Comparison of ENCODE assay signal across 8 cellular contexts in genomic region chr1:212749924-212750535, GRCh38. TPM values are rescaled to one million over a fixed set of nuclear protein-coding genes. Genes with fewer than 3 reads are reported as not detected.
DNase-seq lines count a peak whose midpoint lies in the region; ATAC-seq and TF ChIP-seq lines count a peak whose summit lies in the region.

No MANE protein-coding gene starts in this region.

- no peak overlapping the region for H3K4me3 ChIP-seq in brain microvascular endothelial cell (ENCODE audit: low read depth, low read length)
- no peak overlapping the region for H3K4me3 ChIP-seq in kidney epithelial cell (ENCODE audit: low read depth, low read length)
- no peak overlapping the region for H3K4me3 ChIP-seq in tibial nerve

- H3K36me3 Mint-ChIP-seq in HFFc6 (ENCODE audit: low read depth): no peaks in the 10 kb centered on the region

- H3K27ac Mint-ChIP-seq in HFFc6: peak overlapping the region; percentile 69

- DNase-seq in DMS153 (lab: John Stamatoyannopoulos, UW) (peak; percentile 66), HFFc6 (peak; percentile 48), NCI-H748 treated with DMSO at 0.1 percent for 48 hours (lab: John Stamatoyannopoulos, UW) (peak; percentile 34), brain microvascular endothelial cell (peak; percentile 21), kidney epithelial cell (ENCODE audit: low read depth) (peak; percentile 31), tibial nerve (ENCODE audit: low spot score in 2 of 2) (no peak)
- no peak for DNase-seq in stimulated activated CD4-positive, alpha-beta T cell treated with anti-CD3 and anti-CD28 coated beads, Interleukin-1b, Interleukin-23, amount 100 ng/mL, for 48 hours

- no peaks in the 10 kb centered on the region for H3K9me3 ChIP-seq in tibial nerve

- TF ChIP-seq POLR2A in tibial nerve (IDR thresholded peaks at IDR 0.05): no peak

- no peaks in the 10 kb centered on the region for H3K27me3 Mint-ChIP-seq in HFFc6 (ENCODE audit: insufficient read depth)

- no peak for ATAC-seq in GM18519 (IDR thresholded peaks at IDR 0.05; ENCODE audit: low FRiP score, unreplicated experiment)

- H3K27me3 ChIP-seq in brain microvascular endothelial cell (replicated peaks) (no peaks in the 10 kb centered on the region), kidney epithelial cell (ENCODE audit: control insufficient read depth, insufficient read depth, low read length) (no peaks in the 10 kb centered on the region), tibial nerve (no peaks in the 10 kb centered on the region)

- H3K27ac ChIP-seq in brain microvascular endothelial cell (peak overlapping the region; percentile 11), tibial nerve (no peak overlapping the region)

- TF ChIP-seq EP300 in tibial nerve (IDR thresholded peaks at IDR 0.05): no peak

- peak; percentile 95 for TF ChIP-seq CTCF in HFFc6 (IDR thresholded peaks at IDR 0.05)
- peak; percentile 77 for TF ChIP-seq CTCF in brain microvascular endothelial cell (IDR thresholded peaks at IDR 0.05; ENCODE audit: low read depth, low read length, missing control alignments)
- peak; percentile 81 for TF ChIP-seq CTCF in kidney epithelial cell (IDR thresholded peaks at IDR 0.05; ENCODE audit: insufficient read depth, low read length, poor library complexity, severe bottlenecking)
- TF ChIP-seq CTCF in tibial nerve (IDR thresholded peaks at IDR 0.05): peak; percentile 39 to 77 (median 49)

- H3K9me3 Mint-ChIP-seq in HFFc6: no peaks in the 10 kb centered on the region

- H3K4me3 Mint-ChIP-seq in HFFc6: no peak overlapping the region

- H3K4me1 Mint-ChIP-seq in HFFc6 (ENCODE audit: low read depth): peaks cover 40% of the 10 kb centered on the region

- no peaks in the 10 kb centered on the region for H3K36me3 ChIP-seq in brain microvascular endothelial cell (replicated peaks)
- no peaks in the 10 kb centered on the region for H3K36me3 ChIP-seq in kidney epithelial cell (ENCODE audit: control insufficient read depth, insufficient read depth, low read length)
- H3K36me3 ChIP-seq in tibial nerve: no peaks in the 10 kb centered on the region

- 48 to 50% methylated on average over 4 of the region's 4 CpGs for WGBS in tibial nerve, 2 donors

- in situ Hi-C loops in brain microvascular endothelial cell (cut with HindIII; ENCODE audit: low pct_ligation_motif_present, low sequenced_read_pairs): no loop called here

- H3K4me1 ChIP-seq in tibial nerve: peaks cover 0 to 36% (median 7%) of the 10 kb centered on the region in 4 donors

RNA-seq across cellular contexts. Expression of gene NSL1, which starts 41.5 kb away (rescaled TPM):
- total RNA-seq in HFFc6 (2021; fragmentation: NEBNext Ultra II Directional; extraction: Animal tissue kit (Norgen Biotek cat#: 25700)): 10 to 100 TPM; 28.7 to 35.1 (median 30.4) TPM
- total RNA-seq in kidney epithelial cell (28.2 and 33.7 TPM in 2 replicates), tibial nerve (10 to 100 TPM; 28.8 to 44.7 (median 32.6) TPM)

RNA-seq across cellular contexts. Expression of gene TATDN3, which starts 41.7 kb away (rescaled TPM):
- 10 to 100 TPM in 5 of 6 experiments, 1 to 10 TPM in 1; 8.6 to 14.4 (median 12.1) TPM for total RNA-seq in HFFc6 (2021; fragmentation: NEBNext Ultra II Directional; extraction: Animal tissue kit (Norgen Biotek cat#: 25700))
- 14.7 and 21.7 TPM in 2 replicates for total RNA-seq in kidney epithelial cell
- total RNA-seq in tibial nerve: 10 to 100 TPM in 3 of 4 donors, 1 to 10 TPM in 1; 9.2 to 25.1 (median 13.0) TPM

RNA-seq across cellular contexts. Expression of gene BATF3, which starts 50.4 kb away (rescaled TPM):
- total RNA-seq in HFFc6 (2021; fragmentation: NEBNext Ultra II Directional; extraction: Animal tissue kit (Norgen Biotek cat#: 25700)): 1 to 10 TPM in 5 of 6 experiments, under 1 TPM in 1; 0.89 to 1.7 (median 1.4) TPM
- total RNA-seq in kidney epithelial cell (0.89 and 5.4 TPM in 2 replicates), tibial nerve (1 to 10 TPM; 2.2 to 9.0 (median 3.4) TPM)

Comparison
In these comparisons a context has a peak if more than half of its experiments do, and no peak if none do; other contexts are left out.
1. DNase-seq: peak in DMS153 (single experiment), HFFc6 (single experiment), NCI-H748 treated with DMSO at 0.1 percent for 48 hours (single experiment), brain microvascular endothelial cell (single experiment) and kidney epithelial cell (single experiment); none in tibial nerve (0 of 2) and stimulated activated CD4-positive, alpha-beta T cell treated with anti-CD3 and anti-CD28 coated beads, Interleukin-1b, Interleukin-23, amount 100 ng/mL, for 48 hours (single experiment).
2. Peak in every context shown above with its lines, with median percentiles within 50 percentile points of each other: CTCF ChIP-seq.